Comparison of ENCODE assay signal across 8 cellular contexts in genomic region chr6:63351995-63352586, GRCh38. TPM values are rescaled to one million over a fixed set of nuclear protein-coding genes. Genes with fewer than 3 reads are reported as not detected.
DNase-seq lines count a peak whose midpoint lies in the region; ATAC-seq and TF ChIP-seq lines count a peak whose summit lies in the region.

No MANE protein-coding gene starts in this region.

- H3K27me3 ChIP-seq in Karpas-422 (ENCODE audit: low read length) = no peaks in the 10 kb centered on the region
- H3K27me3 ChIP-seq in neutrophil = no peaks in the 10 kb centered on the region

- H3K4me2 ChIP-seq in Karpas-422 (ENCODE audit: low read depth, low read length, poor library complexity, severe bottlenecking) = peak overlapping the region; percentile 51

- no peak overlapping the region for H3K9ac ChIP-seq in Karpas-422 (ENCODE audit: low read length)

- no peaks in the 10 kb centered on the region for H3K79me2 ChIP-seq in Karpas-422 (ENCODE audit: low read length)

- H4K20me1 ChIP-seq in Karpas-422 (ENCODE audit: insufficient read depth, low read depth, low read length) = no peaks in the 10 kb centered on the region

- H3K27ac ChIP-seq in Karpas-422 (ENCODE audit: low read length) (no peak overlapping the region), neutrophil (peak overlapping the region; percentile 92)

- no peak overlapping the region for H2AFZ ChIP-seq in Karpas-422 (ENCODE audit: low read length)

- no peak for TF ChIP-seq CTCF in neutrophil (IDR thresholded peaks at IDR 0.05)
- TF ChIP-seq CTCF in omental fat pad (IDR thresholded peaks at IDR 0.05) = no peak

- H3K4me3 ChIP-seq in Karpas-422 (ENCODE audit: low read length) (no peak overlapping the region), neutrophil (ENCODE audit: low read depth in 1 of 2, low read length in 1 of 2) (peak overlapping the region; percentile 55 to 58)

- DNase-seq in NOMO-1 (lab: John Stamatoyannopoulos, UW; ENCODE audit: unreplicated experiment in 2 of 2) (peak; percentile 6 to 25), NOMO-1 treated with dmso at 0.1 percent for 144 hours (lab: John Stamatoyannopoulos, UW; ENCODE audit: unreplicated experiment) (no peak), Karpas-422 (peak; percentile 44), cerebellar cortex (ENCODE audit: low spot score) (peak; percentile 15), omental fat pad (ENCODE audit: low spot score) (no peak)
- DNase-seq in stimulated activated CD4-positive, alpha-beta T cell treated with anti-CD3 and anti-CD28 coated beads, Interleukin-4, amount 100 ng/mL, for 1 hour = no peak

- H3K9me3 ChIP-seq in Karpas-422 (ENCODE audit: low read length) = no peaks in the 10 kb centered on the region
- no peaks in the 10 kb centered on the region for H3K9me3 ChIP-seq in neutrophil

- H3K4me1 ChIP-seq in Karpas-422 (ENCODE audit: low read length) (peaks cover 15% of the 10 kb centered on the region), neutrophil (ENCODE audit: control insufficient read depth in 1 of 2, insufficient read depth in 1 of 2, low read depth in 1 of 2, low read length in 1 of 2) (peaks cover 54 to 59% of the 10 kb centered on the region in 2 experiments)

- no peaks in the 10 kb centered on the region for H3K9me2 ChIP-seq in Karpas-422 (replicated peaks; ENCODE audit: insufficient read depth, low read length)

- ATAC-seq in GM21723 (IDR thresholded peaks at IDR 0.05; ENCODE audit: unreplicated experiment) = peak; percentile 40
- no peak for ATAC-seq in omental fat pad (ENCODE audit: low FRiP score)

- H3K36me3 ChIP-seq in Karpas-422 (ENCODE audit: insufficient read depth, low read length) (no peaks in the 10 kb centered on the region), neutrophil (no peaks in the 10 kb centered on the region)

RNA-seq across cellular contexts. Expression of gene LGSN, which starts 32.3 kb away (rescaled TPM):
- total RNA-seq in Karpas-422 (2014; rRNA removed; shearing (Covaris generic); ENCODE audit: low replicate concordance) = not detected in 2 replicates
- total RNA-seq in omental fat pad = not detected

Comparison
In these comparisons a context has a peak if more than half of its experiments do, and no peak if none do; other contexts are left out.
1. DNase-seq: peak in NOMO-1 (2 of 2), Karpas-422 (single experiment) and cerebellar cortex (single experiment); none in NOMO-1 treated with dmso at 0.1 percent for 144 hours (single experiment), stimulated activated CD4-positive, alpha-beta T cell treated with anti-CD3 and anti-CD28 coated beads, Interleukin-4, amount 100 ng/mL, for 1 hour (single experiment) and omental fat pad (single experiment).